In the genomic region with DNA sequence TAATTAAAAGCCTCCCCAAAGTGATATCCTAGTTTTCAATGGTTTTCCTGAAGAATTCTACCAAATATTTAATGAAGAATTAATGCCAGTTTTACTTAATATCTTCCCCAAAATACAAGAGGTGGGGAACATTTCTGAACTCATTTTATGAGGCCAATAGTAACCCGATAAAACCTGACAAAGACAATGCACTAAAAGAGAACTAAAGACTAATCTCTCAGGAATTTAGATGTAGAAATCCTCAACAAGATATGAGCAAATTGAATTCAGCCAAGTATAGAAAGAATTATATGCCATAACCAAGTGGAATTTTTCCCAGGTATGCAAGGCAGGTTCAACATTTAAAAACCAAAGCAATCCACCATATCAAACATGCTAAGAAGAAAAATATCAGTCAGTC, we compare ENCODE assay signal across 7 cellular contexts.
DNase-seq lines count a peak whose midpoint lies in the region; ATAC-seq, FAIRE-seq and TF ChIP-seq lines count a peak whose summit lies in the region.
"Not testable (repeated sequence)": the region's sequence is repeated elsewhere in the genome, so short reads cannot be mapped to it uniquely, and the experiment has no call there.

No MANE protein-coding gene starts in this region.

- H3K36me3 ChIP-seq in bronchial epithelial cell (ENCODE audit: control insufficient read depth, insufficient read depth, low read length); fibroblast of lung (ENCODE audit: control insufficient read depth, insufficient read depth, low read length): not testable (repeated sequence)

- peak; percentile 56 for FAIRE-seq in GM19239 (lab: Jason Lieb, UNC)
- not testable (repeated sequence) for FAIRE-seq in bronchial epithelial cell (lab: Jason Lieb, UNC)

- ATAC-seq in SK-N-SH treated with all-trans-retinoic acid at 6 μM for 48 hours = peak; percentile 60

- not testable (repeated sequence) for H3K4me1 ChIP-seq in fibroblast of lung (ENCODE audit: control insufficient read depth, extremely low read depth, insufficient read depth, low read length)

- H3K27me3 ChIP-seq in bronchial epithelial cell (ENCODE audit: control insufficient read depth, insufficient read depth, low read length); fibroblast of lung (ENCODE audit: control insufficient read depth, insufficient read depth, low read length): not testable (repeated sequence)

- H3K9ac ChIP-seq in fibroblast of lung (ENCODE audit: insufficient read depth, low read length) = not testable (repeated sequence)

- not testable (repeated sequence) for H3K4me2 ChIP-seq in fibroblast of lung (ENCODE audit: extremely low read depth, insufficient read depth, low read length)

- not testable (repeated sequence) for H4K20me1 ChIP-seq in fibroblast of lung (ENCODE audit: control insufficient read depth, extremely low read depth, insufficient read depth, low read length)

- not testable (repeated sequence) for H3K27ac ChIP-seq in fibroblast of lung (ENCODE audit: insufficient read depth, low read length)

- DNase-seq in ACHN = peak; percentile 21
- not testable (repeated sequence) for DNase-seq in GM19239 (ENCODE audit: insufficient read length, low spot score)
- DNase-seq in M059J (ENCODE audit: low read depth) = peak; percentile 36
- DNase-seq in bronchial epithelial cell (ENCODE audit: low read depth) = peak; percentile 46
- DNase-seq in fibroblast of lung (ENCODE audit: low read depth in 2 of 2) = peak; percentile 6 to 59
- peak; percentile 5 for DNase-seq in hepatic stellate cell (ENCODE audit: low spot score)

- H3K4me3 ChIP-seq in bronchial epithelial cell (ENCODE audit: low read depth, low read length); fibroblast of lung (replicated peaks in 1 of 4; ENCODE audit: control extremely low read depth in 1 of 4, insufficient read depth in 1 of 4, low read depth in 3 of 4, low read length in 4 of 4): not testable (repeated sequence)

- TF ChIP-seq CTCF in bronchial epithelial cell (IDR thresholded peaks at IDR 0.05; ENCODE audit: insufficient read depth, low read length, severe bottlenecking); fibroblast of lung (conservative IDR thresholded peaks at IDR 0.05 in 1 of 2, IDR thresholded peaks at IDR 0.05 in 1 of 2; ENCODE audit: low read depth in 1 of 2, low read length in 2 of 2): not testable (repeated sequence)

- in situ Hi-C loops in ACHN (cut with HindIII; ENCODE audit: low pct_ligation_motif_present, low pct_unique_long_range_greater_than_20kb, low sequenced_read_pairs) = not testable (repeated sequence)

- not testable (repeated sequence) for H3K79me2 ChIP-seq in fibroblast of lung (ENCODE audit: control insufficient read depth, insufficient read depth, low read length)

- H2AFZ ChIP-seq in fibroblast of lung (ENCODE audit: low read length) = not testable (repeated sequence)

- not testable (repeated sequence) for H3K9me3 ChIP-seq in fibroblast of lung (ENCODE audit: control insufficient read depth, insufficient read depth, low read depth, low read length)

TF ChIP-seq in SK-N-SH treated with all-trans-retinoic acid at 6 μM for 48 hours, 23 proteins besides CTCF, POLR2A, EP300 and RAD21:
- peak; percentile 61 for TF ChIP-seq ISL1 (CRISPR knock-in tag; IDR thresholded peaks at IDR 0.05)
